Comparison of ENCODE assay signal across 17 cellular contexts in the genomic region with DNA sequence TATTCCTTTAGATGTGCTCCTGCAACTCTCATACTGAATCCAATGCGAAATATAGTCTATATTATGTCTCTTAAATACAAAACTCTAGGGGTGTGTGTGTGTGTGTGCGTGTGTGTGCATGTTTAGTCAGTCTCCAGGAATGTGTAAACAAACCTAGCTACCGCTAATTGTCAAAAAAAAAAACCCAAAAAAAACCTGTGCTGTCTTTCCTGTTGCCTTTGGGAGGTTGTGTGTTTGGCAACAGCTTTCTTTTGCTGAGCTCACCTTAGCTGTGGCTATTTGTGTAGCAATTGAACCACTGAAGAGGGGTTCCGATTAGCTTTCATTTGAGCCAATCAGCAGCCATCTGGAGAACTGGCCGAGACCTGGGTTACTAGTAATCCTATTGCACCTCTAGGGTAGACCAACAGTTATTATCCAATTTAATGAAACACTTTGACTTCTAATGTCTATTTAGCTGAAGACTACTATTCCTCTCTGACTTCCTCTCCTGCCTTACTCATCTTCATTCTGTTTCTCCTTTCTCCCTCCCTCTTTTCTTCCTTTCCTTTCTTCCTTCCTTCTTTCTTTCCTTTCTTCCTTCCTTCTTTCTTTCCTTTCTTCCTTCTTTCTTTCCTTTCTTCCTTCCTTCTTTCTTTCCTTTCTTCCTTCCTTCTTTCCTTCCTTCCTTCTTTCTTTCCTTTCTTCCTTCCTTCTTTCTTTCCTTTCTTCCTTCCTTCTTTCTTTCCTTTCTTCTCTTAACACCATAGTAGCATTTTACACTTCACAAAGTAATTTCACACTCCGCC.
DNase-seq lines count a peak whose midpoint lies in the region; ATAC-seq, FAIRE-seq and TF ChIP-seq lines count a peak whose summit lies in the region.
"Had no signal": no experiment of that assay in that cellular context is flagged by ENCODE, and none has a peak within 500 bp of the region (broad histone marks: within the 10 kb centered on the region; RNA-seq: fewer than 3 reads in every experiment).

No MANE protein-coding gene starts in this region.

- DNase-seq in Calu3 (peak; percentile 41), IMR-90 (peak; percentile 10), K562 (ENCODE audit: extremely low read depth in 1 of 4, low spot score in 3 of 4) (no peak), mesenchymal stem cell (peak; percentile 56), DMS 273 treated with DMSO at 0.1 percent for 48 hours (lab: John Stamatoyannopoulos, UW) (no peak)
- DNase-seq: activated CD4-positive, CD25-positive, alpha-beta regulatory T cell treated with anti-CD3 and anti-CD28 coated beads, Interleukin-2, amount 50 U/mL, for 72 hours; activated naive CD4-positive, alpha-beta T cell treated with Interleukin-2 at 50 U/mL for 16 hours; GM23248; immature natural killer cell; MM.1S; OCI-M1; SW 1271 had no signal

- H2AK5ac ChIP-seq in IMR-90 (ENCODE audit: low read depth, low read length), result no peak overlapping the region
- H2AK5ac ChIP-seq in mesenchymal stem cell (ENCODE audit: low read length, severe bottlenecking), result no peak overlapping the region

- intact Hi-C loops in Calu3 (cut with micrococcal nuclease; ENCODE audit: unreplicated experiment) (no loop called here), IMR-90 (cut with micrococcal nuclease) (no loop called here), K562 (cut with micrococcal nuclease) (no loop called here)

- H3K23ac ChIP-seq in IMR-90 (ENCODE audit: low read depth, low read length), result no peak overlapping the region
- H3K23ac ChIP-seq in mesenchymal stem cell (ENCODE audit: low read length in 2 of 2), result no peak overlapping the region

- H3K4ac ChIP-seq in IMR-90 (ENCODE audit: low read depth, low read length) (no peak overlapping the region), mesenchymal stem cell (ENCODE audit: low read depth in 1 of 2, low read length in 2 of 2) (no peak overlapping the region)

- H3K79me1 ChIP-seq in IMR-90 (ENCODE audit: low read depth in 1 of 2, low read length in 2 of 2), result no peaks in the 10 kb centered on the region
- no peaks in the 10 kb centered on the region for H3K79me1 ChIP-seq in mesenchymal stem cell (replicated peaks; ENCODE audit: low read length, poor library complexity, severe bottlenecking)

- no peaks in the 10 kb centered on the region for H3K36me3 ChIP-seq in IMR-90 (ENCODE audit: control insufficient read depth, insufficient read depth, low read length)
- 0 out of 3 replicates have a peak, but pooled peaks cover 3% of the 10 kb centered on the region for H3K36me3 ChIP-seq in K562 (ENCODE audit: control insufficient read depth, insufficient read depth, low read length)
- H3K36me3 ChIP-seq in mesenchymal stem cell (ENCODE audit: control insufficient read depth in 1 of 2, insufficient read depth in 2 of 2, low read depth in 1 of 2, low read length in 2 of 2), result no peaks in the 10 kb centered on the region

- no peak overlapping the region for H2BK20ac ChIP-seq in IMR-90 (ENCODE audit: low read depth, low read length)

- no peak overlapping the region for H3K9ac ChIP-seq in IMR-90 (ENCODE audit: low read depth, low read length)
- no peak overlapping the region for H3K9ac ChIP-seq in K562 (ENCODE audit: insufficient read depth in 1 of 2, low read depth in 2 of 2, low read length in 2 of 2)
- no peak overlapping the region for H3K9ac ChIP-seq in mesenchymal stem cell (ENCODE audit: low read length)
- H3K9ac ChIP-seq: GM23248, parathyroid adenoma had no signal

- BruUV-seq in Calu3 (replicated peaks; lab: Mats Ljungman, UMichigan) (no TSS peak), IMR-90 (replicated peaks; lab: Mats Ljungman, UMichigan) (no TSS peak), K562 (replicated peaks; lab: Mats Ljungman, UMichigan) (no TSS peak)

- no peaks in the 10 kb centered on the region for H3K9me3 Mint-ChIP-seq in Calu3 (ENCODE audit: low read depth, unreplicated experiment)

- H3K27me3 Mint-ChIP-seq in Calu3 (ENCODE audit: unreplicated experiment), result no peaks in the 10 kb centered on the region

- no peak overlapping the region for H2BK12ac ChIP-seq in mesenchymal stem cell (ENCODE audit: low read length in 2 of 2)

- no peaks in the 10 kb centered on the region for H3K36me3 Mint-ChIP-seq in Calu3 (ENCODE audit: insufficient read depth, unreplicated experiment)
- H3K36me3 Mint-ChIP-seq: immature natural killer cell had no signal

- no peak overlapping the region for H2BK15ac ChIP-seq in IMR-90 (ENCODE audit: low read depth, low read length)
- H2BK15ac ChIP-seq in mesenchymal stem cell (ENCODE audit: low read depth, poor library complexity, severe bottlenecking), result no peak overlapping the region

- H2AFZ ChIP-seq in IMR-90 (replicated peaks; ENCODE audit: low read length, poor library complexity) (no peak overlapping the region), K562 (ENCODE audit: low read depth, low read length) (no peak overlapping the region), mesenchymal stem cell (ENCODE audit: low read depth, low read length) (no peak overlapping the region)
- H2AFZ ChIP-seq: GM23248, parathyroid adenoma had no signal

- H3K14ac ChIP-seq in IMR-90 (replicated peaks; ENCODE audit: low read depth, low read length) (no peak overlapping the region), mesenchymal stem cell (ENCODE audit: low read length in 2 of 2) (no peak overlapping the region)

- H3K4me2 ChIP-seq in IMR-90 (ENCODE audit: low read depth, low read length) (no peak overlapping the region), K562 (ENCODE audit: insufficient read depth, low read length) (no peak overlapping the region), mesenchymal stem cell (ENCODE audit: low read length, poor library complexity, severe bottlenecking) (no peak overlapping the region)

- ATAC-seq in IMR-90 (ENCODE audit: low read depth), result no peak
- no peak for ATAC-seq in K562
- no peak for ATAC-seq in HG02981 (IDR thresholded peaks at IDR 0.05; ENCODE audit: unreplicated experiment)
- ATAC-seq in HG02588 (IDR thresholded peaks at IDR 0.05; ENCODE audit: unreplicated experiment), result no peak
- ATAC-seq in HG03565 (IDR thresholded peaks at IDR 0.05; ENCODE audit: unreplicated experiment), result no peak

- no peaks in the 10 kb centered on the region for H3K9me1 ChIP-seq in IMR-90 (ENCODE audit: insufficient read depth, low read length)
- H3K9me1 ChIP-seq in K562 (ENCODE audit: control insufficient read depth, insufficient read depth, low read length), result no peaks in the 10 kb centered on the region

- H4K20me1 ChIP-seq in IMR-90 (ENCODE audit: insufficient read depth, low read length) (no peaks in the 10 kb centered on the region), K562 (replicated peaks; ENCODE audit: control insufficient read depth, insufficient read depth, low read length) (no peaks in the 10 kb centered on the region)

- TF ChIP-seq POLR2A in IMR-90 (IDR thresholded peaks at IDR 0.05; ENCODE audit: low read depth, low read length) (no peak), K562 (conservative IDR thresholded peaks at IDR 0.05) (no peak)

- H3K27ac ChIP-seq in IMR-90 (ENCODE audit: insufficient read depth, low read length) (no peak overlapping the region), K562 (ENCODE audit: extremely low read depth, low read depth, low read length) (no peak overlapping the region), mesenchymal stem cell (ENCODE audit: low read length, poor library complexity, severe bottlenecking) (no peak overlapping the region)
- H3K27ac ChIP-seq: GM23248, parathyroid adenoma had no signal

- H2BK120ac ChIP-seq in IMR-90 (ENCODE audit: low read depth, low read length) (no peak overlapping the region), mesenchymal stem cell (ENCODE audit: low read depth, low read length) (no peak overlapping the region)

- H3K4me1 ChIP-seq in IMR-90 (ENCODE audit: control insufficient read depth, insufficient read depth, low read length), result no peaks in the 10 kb centered on the region
- no peaks in the 10 kb centered on the region for H3K4me1 ChIP-seq in K562 (replicated peaks in 1 of 2; ENCODE audit: control insufficient read depth in 2 of 2, insufficient read depth in 2 of 2, low read length in 2 of 2)
- H3K4me1 ChIP-seq in mesenchymal stem cell (ENCODE audit: control insufficient read depth, insufficient read depth, low read depth, low read length), result no peaks in the 10 kb centered on the region
- H3K4me1 ChIP-seq: parathyroid adenoma had no signal

- H3K18ac ChIP-seq in IMR-90 (ENCODE audit: low read depth, low read length) (no peak overlapping the region), mesenchymal stem cell (ENCODE audit: low read depth in 1 of 2, low read length in 2 of 2) (no peak overlapping the region)

- POLR2A ChIA-PET in IMR-90 (lab: Charles Lee; ENCODE audit: unreplicated experiment) (no interaction called here), K562 (lab: Yijun Ruan, JAX) (no interaction called here)

- H3K4me3 ChIP-seq in IMR-90 (ENCODE audit: insufficient read depth, low read depth, low read length) (no peak overlapping the region), K562 (no peak overlapping the region), mesenchymal stem cell (ENCODE audit: insufficient read depth in 1 of 2, low read depth in 1 of 2, low read length in 2 of 2) (no peak overlapping the region)
- H3K4me3 ChIP-seq: GM23248 had no signal

- H3K9me3 ChIP-seq in IMR-90 (ENCODE audit: control insufficient read depth, insufficient read depth, low read length), result no peaks in the 10 kb centered on the region
- H3K9me3 ChIP-seq in K562 (replicated peaks; ENCODE audit: control insufficient read depth, insufficient read depth, low read depth, low read length), result no peaks in the 10 kb centered on the region; the same call in 1 of the 2 replicates
- H3K9me3 ChIP-seq in mesenchymal stem cell (ENCODE audit: control insufficient read depth, low read length), result no peaks in the 10 kb centered on the region

- no peak for TF ChIP-seq EP300 in K562 (IDR thresholded peaks at IDR 0.05; ENCODE audit: low read length)

- 60% methylated on average over 1 of the region's 6 CpGs; no CpG with 5 or more reads in 1 of the 2 experiments for WGBS in IMR-90 (ENCODE audit: extremely low coverage in 2 of 2, insufficient read length in 1 of 2), 2 experiments
- 28% methylated on average over 6 of the region's 6 CpGs for WGBS in K562 (ENCODE audit: insufficient coverage, low coverage, missing lambda C conversion rate)
- 58% methylated on average over 3 of the region's 6 CpGs for WGBS in mesenchymal stem cell

- CTCF ChIA-PET in Calu3 (lab: Charles Lee), result no interaction called here
- CTCF ChIA-PET in IMR-90 (lab: Yijun Ruan, JAX), result no interaction called here
- CTCF ChIA-PET in K562 (lab: Yijun Ruan, JAX; ENCODE audit: low intra/inter-chr PET ratio), result no interaction called here

- H3K56ac ChIP-seq in IMR-90 (ENCODE audit: extremely low read depth, insufficient read depth, low read length), result no peak overlapping the region

- no peak overlapping the region for H4K91ac ChIP-seq in IMR-90 (ENCODE audit: insufficient read depth, low read depth, low read length)
- H4K91ac ChIP-seq in mesenchymal stem cell (ENCODE audit: low read length), result no peak overlapping the region

- H2BK5ac ChIP-seq in IMR-90 (ENCODE audit: low read depth, low read length, poor library complexity, severe bottlenecking), result no peak overlapping the region
- H2BK5ac ChIP-seq in mesenchymal stem cell (ENCODE audit: low read depth, low read length, poor library complexity, severe bottlenecking), result no peak overlapping the region

- H3K27ac Mint-ChIP-seq in Calu3 (ENCODE audit: unreplicated experiment), result no peak overlapping the region
- H3K27ac Mint-ChIP-seq: immature natural killer cell had no signal

- peak overlapping the region; percentile 11 for H3K4me3 Mint-ChIP-seq in Calu3 (ENCODE audit: low read depth, unreplicated experiment)
- H3K4me3 Mint-ChIP-seq: immature natural killer cell had no signal

- dilution Hi-C loops in IMR-90 (cut with HindIII; ENCODE audit: low sequenced_read_pairs, unreplicated experiment), result no loop called here

- TF ChIP-seq RAD21 in IMR-90 (IDR thresholded peaks at IDR 0.05; ENCODE audit: low read length) (no peak), K562 (CRISPR knock-in tag; conservative IDR thresholded peaks at IDR 0.05 in 1 of 2, IDR thresholded peaks at IDR 0.05 in 1 of 2) (no peak)

- H4K5ac ChIP-seq in IMR-90 (ENCODE audit: low read depth, low read length), result no peak overlapping the region

- in situ Hi-C loops in IMR-90 (cut with MboI; ENCODE audit: low sequenced_read_pairs) (no loop called here), K562 (cut with MboI) (no loop called here)

- H2AK9ac ChIP-seq in IMR-90 (replicated peaks; ENCODE audit: low read depth, low read length, poor library complexity), result no peak overlapping the region

- no peak for TF ChIP-seq CTCF in Calu3 (IDR thresholded peaks at IDR 0.05; ENCODE audit: unreplicated experiment)
- no peak for TF ChIP-seq CTCF in IMR-90 (conservative IDR thresholded peaks at IDR 0.05; ENCODE audit: low read depth, low read length)
- TF ChIP-seq CTCF in K562 (IDR thresholded peaks at IDR 0.05 in 2 of 3, conservative IDR thresholded peaks at IDR 0.05 in 1 of 3; ENCODE audit: insufficient read depth in 2 of 3, low read depth in 1 of 3, low read length in 3 of 3), result no peak

- no peak for FAIRE-seq in K562 (lab: Jason Lieb, UNC)
- FAIRE-seq: D721Med had no signal

- H4K8ac ChIP-seq in IMR-90 (ENCODE audit: low read depth in 2 of 2, low read length in 2 of 2), result no peak overlapping the region
- H4K8ac ChIP-seq in mesenchymal stem cell (ENCODE audit: low read length), result no peak overlapping the region

- H3K4me1 Mint-ChIP-seq in Calu3 (ENCODE audit: low read depth, unreplicated experiment), result peaks cover 21% of the 10 kb centered on the region
- H3K4me1 Mint-ChIP-seq: immature natural killer cell had no signal

- no peaks in the 10 kb centered on the region for H3K79me2 ChIP-seq in K562 (ENCODE audit: control insufficient read depth, insufficient read depth, low read length)
- H3K79me2 ChIP-seq: parathyroid adenoma had no signal

- H3K27me3 ChIP-seq in IMR-90 (ENCODE audit: control insufficient read depth, insufficient read depth, low read length) (no peaks in the 10 kb centered on the region), K562 (ENCODE audit: control insufficient read depth in 2 of 2, insufficient read depth in 2 of 2, low read length in 2 of 2) (no peaks in the 10 kb centered on the region), mesenchymal stem cell (ENCODE audit: control insufficient read depth in 1 of 2, insufficient read depth in 1 of 2, low read length in 2 of 2) (no peaks in the 10 kb centered on the region)

Comparison
In these comparisons a context has a peak if more than half of its experiments do, and no peak if none do; other contexts are left out.
1. DNase-seq: peak in Calu3 (single experiment), IMR-90 (single experiment) and mesenchymal stem cell (single experiment); none in K562 (0 of 4) and DMS 273 treated with DMSO at 0.1 percent for 48 hours (single experiment).